ENCODE assay signal across 17 cellular contexts in genomic region chr5:5481206-5481605, GRCh38. TPM values are rescaled to one million over a fixed set of nuclear protein-coding genes. Genes with fewer than 3 reads are reported as not detected.
DNase-seq lines count a peak whose midpoint lies in the region; ATAC-seq and TF ChIP-seq lines count a peak whose summit lies in the region.
"Had no signal": no experiment of that assay in that cellular context is flagged by ENCODE, and none has a peak within 500 bp of the region (broad histone marks: within the 10 kb centered on the region; RNA-seq: fewer than 3 reads in every experiment).

No MANE protein-coding gene starts in this region.

- no peak for TF ChIP-seq CTCF in left lung (IDR thresholded peaks at IDR 0.05)

- POLR2A ChIA-PET in activated CD4-positive, alpha-beta memory T cell treated with anti-CD3 and anti-CD28 coated beads, Interleukin-2, amount 10 ng/mL, durations not matched to agents 7 days and 5 days (lab: Charles Lee), result no interaction called here

- H3K36me3 ChIP-seq in skeletal muscle tissue (ENCODE audit: control insufficient read depth in 3 of 3, insufficient read depth in 3 of 3, low read length in 3 of 3) (peaks cover 4 to 10% (median 6%) of the 10 kb centered on the region in 3 donors), left lung (peaks cover 0 to 35% of the 10 kb centered on the region in 2 donors)

- H3K27me3 ChIP-seq in skeletal muscle tissue (ENCODE audit: control insufficient read depth in 3 of 3, insufficient read depth in 3 of 3, low read length in 3 of 3) (no peaks in the 10 kb centered on the region), left lung (no peaks in the 10 kb centered on the region)
- H3K27me3 ChIP-seq: thyroid gland had no signal

- H3K9me3 ChIP-seq in skeletal muscle tissue (ENCODE audit: control insufficient read depth in 3 of 3, low read length in 3 of 3), result no peaks in the 10 kb centered on the region
- H3K9me3 ChIP-seq in left lung, result no peaks in the 10 kb centered on the region
- H3K9me3 ChIP-seq: A549, thyroid gland had no signal

- H3K27me3 Mint-ChIP-seq in activated T-cell treated with anti-CD3 and anti-CD28 coated beads, Interleukin-2, amount 50 U/mL, for 24 hours, result no peaks in the 10 kb centered on the region
- no peaks in the 10 kb centered on the region for H3K27me3 Mint-ChIP-seq in activated CD4-positive, alpha-beta memory T cell treated with anti-CD3 and anti-CD28 coated beads, Interleukin-2, amount 10 ng/mL, durations not matched to agents 7 days and 5 days

- H3K4me3 Mint-ChIP-seq in activated T-cell treated with anti-CD3 and anti-CD28 coated beads, Interleukin-2, amount 50 U/mL, for 24 hours, result no peak overlapping the region
- H3K4me3 Mint-ChIP-seq in activated CD4-positive, alpha-beta memory T cell treated with anti-CD3 and anti-CD28 coated beads, Interleukin-2, amount 10 ng/mL, durations not matched to agents 7 days and 5 days, result no peak overlapping the region

- H3K4me3 ChIP-seq in skeletal muscle tissue (ENCODE audit: low read length in 3 of 3), result no peak overlapping the region
- no peak overlapping the region for H3K4me3 ChIP-seq in left lung
- H3K4me3 ChIP-seq: A549, GM23248, lung, thyroid gland had no signal

- DNase-seq in activated T-cell treated with anti-CD3 and anti-CD28 coated beads, Interleukin-2, amount 50 U/mL, for 24 hours, result no peak
- no peak for DNase-seq in activated T-cell treated with anti-CD3 and anti-CD28 coated beads for 4 hours
- no peak for DNase-seq in activated CD4-positive, alpha-beta memory T cell treated with anti-CD3 and anti-CD28 coated beads, Interleukin-2, amount 10 ng/mL, durations not matched to agents 7 days and 5 days
- DNase-seq in sciatic nerve (ENCODE audit: low spot score), result no peak
- no peak for DNase-seq in left lung
- DNase-seq: activated CD4-positive, alpha-beta T cell treated with anti-CD3 and anti-CD28 coated beads for 4 hours; Calu3; cortex of kidney; NCI-H1436; occipital lobe; thyroid gland had no signal

- peaks cover 7% of the 10 kb centered on the region for H3K9me3 Mint-ChIP-seq in activated T-cell treated with anti-CD3 and anti-CD28 coated beads, Interleukin-2, amount 50 U/mL, for 24 hours
- no peaks in the 10 kb centered on the region for H3K9me3 Mint-ChIP-seq in activated CD4-positive, alpha-beta memory T cell treated with anti-CD3 and anti-CD28 coated beads, Interleukin-2, amount 10 ng/mL, durations not matched to agents 7 days and 5 days

- H3K27ac Mint-ChIP-seq in activated T-cell treated with anti-CD3 and anti-CD28 coated beads, Interleukin-2, amount 50 U/mL, for 24 hours, result peak overlapping the region; percentile 66
- peak overlapping the region; percentile 76 for H3K27ac Mint-ChIP-seq in activated CD4-positive, alpha-beta memory T cell treated with anti-CD3 and anti-CD28 coated beads, Interleukin-2, amount 10 ng/mL, durations not matched to agents 7 days and 5 days

- peak overlapping the region; percentile 32 for H3K27ac ChIP-seq in skeletal muscle tissue (ENCODE audit: low read depth, low read length)
- no peak overlapping the region for H3K27ac ChIP-seq in left lung
- H3K27ac ChIP-seq: A549, GM23248, thyroid gland had no signal

- ATAC-seq in HG03342 (IDR thresholded peaks at IDR 0.05; ENCODE audit: unreplicated experiment) (peak; percentile 62), sciatic nerve (no peak), left lung (no peak), HG02588 (IDR thresholded peaks at IDR 0.05; ENCODE audit: unreplicated experiment) (no peak)
- ATAC-seq: A549 had no signal

- H3K4me1 ChIP-seq in skeletal muscle tissue (ENCODE audit: control insufficient read depth in 3 of 3, insufficient read depth in 3 of 3, low read length in 3 of 3) (peaks cover 6 to 15% (median 15%) of the 10 kb centered on the region in 3 donors), left lung (no peaks in the 10 kb centered on the region)
- H3K4me1 ChIP-seq: A549, thyroid gland had no signal

- H3K9ac ChIP-seq in skeletal muscle tissue (ENCODE audit: low read depth in 1 of 3, low read length in 3 of 3), result no peak overlapping the region
- H3K9ac ChIP-seq: GM23248 had no signal

- CTCF ChIA-PET in activated CD4-positive, alpha-beta memory T cell treated with anti-CD3 and anti-CD28 coated beads, Interleukin-2, amount 10 ng/mL, durations not matched to agents 7 days and 5 days (lab: Charles Lee), result no interaction called here

- peaks cover 85% of the 10 kb centered on the region for H3K36me3 Mint-ChIP-seq in activated T-cell treated with anti-CD3 and anti-CD28 coated beads, Interleukin-2, amount 50 U/mL, for 24 hours (ENCODE audit: low read depth)
- H3K36me3 Mint-ChIP-seq in activated CD4-positive, alpha-beta memory T cell treated with anti-CD3 and anti-CD28 coated beads, Interleukin-2, amount 10 ng/mL, durations not matched to agents 7 days and 5 days (ENCODE audit: low read depth), result peaks cover 37% of the 10 kb centered on the region

- H3K4me1 Mint-ChIP-seq in activated T-cell treated with anti-CD3 and anti-CD28 coated beads, Interleukin-2, amount 50 U/mL, for 24 hours (ENCODE audit: low read depth), result peaks cover 25% of the 10 kb centered on the region
- peaks cover 24% of the 10 kb centered on the region for H3K4me1 Mint-ChIP-seq in activated CD4-positive, alpha-beta memory T cell treated with anti-CD3 and anti-CD28 coated beads, Interleukin-2, amount 10 ng/mL, durations not matched to agents 7 days and 5 days

- intact Hi-C loops in sciatic nerve (cut with DNase I), result no loop called here
- intact Hi-C loops in left lung (cut with DNase I), result no loop called here

RNA-seq across cellular contexts. Expression of gene ICE1, which starts 58.7 kb away (rescaled TPM):
- 10 to 100 TPM; 23.4 to 24.4 TPM for total RNA-seq in activated CD4-positive, alpha-beta memory T cell treated with anti-CD3 and anti-CD28 coated beads, Interleukin-2, amount 10 ng/mL, durations not matched to agents 7 days and 5 days
- total RNA-seq in skeletal muscle tissue (23.0 TPM), sciatic nerve (34.6 TPM), left lung (10 to 100 TPM; 22.3 to 24.1 TPM)
